In genomic region chr10:73629165-73629564, GRCh38 we compare ENCODE assay signal across 21 cellular contexts. TPM values are rescaled to one million over a fixed set of nuclear protein-coding genes. Genes with fewer than 3 reads are reported as not detected.
A peak's percentile ranks its signal among the peaks of the same experiment; 100 is the strongest.
DNase-seq lines count a peak whose midpoint lies in the region; ATAC-seq, FAIRE-seq and TF ChIP-seq lines count a peak whose summit lies in the region.
"Had no signal": no experiment of that assay in that cellular context is flagged by ENCODE, and none has a peak within 500 bp of the region (broad histone marks: within the 10 kb centered on the region; RNA-seq: fewer than 3 reads in every experiment).

No MANE protein-coding gene starts in this region.

- no peak overlapping the region for H3K9ac ChIP-seq in H1 (replicated peaks in 1 of 4; ENCODE audit: extremely low read depth in 1 of 4, low read depth in 3 of 4, low read length in 3 of 4)
- H3K9ac ChIP-seq: GM23248 had no signal

- H2BK5ac ChIP-seq in H1 (ENCODE audit: low read depth, low read length) = no peak overlapping the region

- H2AFZ ChIP-seq in H1 (ENCODE audit: low read length) = no peak overlapping the region
- H2AFZ ChIP-seq: GM23248 had no signal

- H3K27me3 Mint-ChIP-seq in activated CD4-positive, alpha-beta memory T cell treated with anti-CD3 and anti-CD28 coated beads, Interleukin-2, amount 10 ng/mL, durations not matched to agents 7 days and 5 days = no peaks in the 10 kb centered on the region
- H3K27me3 Mint-ChIP-seq: CD4-positive, alpha-beta memory T cell had no signal

- no peak overlapping the region for H4K91ac ChIP-seq in H1 (replicated peaks; ENCODE audit: insufficient read length, low read length)

- H3K23ac ChIP-seq in H1 (ENCODE audit: insufficient read length) = no peak overlapping the region

- no peak overlapping the region for H2BK120ac ChIP-seq in H1 (replicated peaks; ENCODE audit: low read depth, low read length)

- no peak overlapping the region for H3K56ac ChIP-seq in H1 (replicated peaks; ENCODE audit: insufficient read length, low read depth, low read length)

- no peak overlapping the region for H3K4me2 ChIP-seq in H1 (ENCODE audit: insufficient read depth in 1 of 2, low read depth in 2 of 2, low read length in 2 of 2)

- no peak overlapping the region for H3K27ac Mint-ChIP-seq in activated CD4-positive, alpha-beta memory T cell treated with anti-CD3 and anti-CD28 coated beads, Interleukin-2, amount 10 ng/mL, durations not matched to agents 7 days and 5 days

- H3K27me3 ChIP-seq in H1 (replicated peaks in 1 of 4; ENCODE audit: control insufficient read depth in 3 of 4, extremely low read depth in 1 of 4, insufficient read depth in 3 of 4, low read length in 3 of 4) = no peaks in the 10 kb centered on the region
- no peaks in the 10 kb centered on the region for H3K27me3 ChIP-seq in gastrocnemius medialis

- peaks cover 5% of the 10 kb centered on the region; the same call in 1 of the 2 replicates for H3K79me1 ChIP-seq in H1 (ENCODE audit: low read depth, low read length)

- POLR2A ChIA-PET in H1 (lab: Charles Lee; ENCODE audit: partially characterized antibody) = interaction anchor here (0.6 to 1.0 kb wide), 2 partner anchors 10 to 116 kb away, joined by 3 read pairs; no protein-coding TSS in a partner anchor
- POLR2A ChIA-PET in activated CD4-positive, alpha-beta memory T cell treated with anti-CD3 and anti-CD28 coated beads, Interleukin-2, amount 10 ng/mL, durations not matched to agents 7 days and 5 days (lab: Charles Lee) = no interaction called here

- no peak overlapping the region for H2AK5ac ChIP-seq in H1 (ENCODE audit: low read depth, low read length)

- TF ChIP-seq RAD21 in Ishikawa (IDR thresholded peaks at IDR 0.05; ENCODE audit: low read depth) = no peak
- no peak for TF ChIP-seq RAD21 in H1 (IDR thresholded peaks at IDR 0.05 in 1 of 2, conservative IDR thresholded peaks at IDR 0.05 in 1 of 2; ENCODE audit: low read depth in 2 of 2, low read length in 2 of 2)

- H3K9me3 ChIP-seq in H1 (ENCODE audit: insufficient read depth in 2 of 2, low read depth in 1 of 2, low read length in 1 of 2) = no peaks in the 10 kb centered on the region
- no peaks in the 10 kb centered on the region for H3K9me3 ChIP-seq in gastrocnemius medialis

- no peaks in the 10 kb centered on the region for H3K36me3 ChIP-seq in H1 (ENCODE audit: control insufficient read depth in 2 of 4, insufficient read depth in 4 of 4, low read length in 3 of 4)
- peaks cover 0 to 31% of the 10 kb centered on the region in 2 donors for H3K36me3 ChIP-seq in gastrocnemius medialis

- DNase-seq in H1 (ENCODE audit: low read depth in 1 of 2, low spot score in 2 of 2) = no peak
- DNase-seq in gastrocnemius medialis = no peak
- DNase-seq in effector CD4-positive, alpha-beta T cell = no peak
- no peak for DNase-seq in RKO (ENCODE audit: low spot score)
- no peak for DNase-seq in GDM1 (lab: John Stamatoyannopoulos, UW)
- no peak for DNase-seq in activated CD4-positive, alpha-beta memory T cell treated with anti-CD3 and anti-CD28 coated beads, Interleukin-2, amount 10 ng/mL, durations not matched to agents 7 days and 5 days
- DNase-seq: C1 segment of cervical spinal cord; Calu3; CD4-positive, alpha-beta memory T cell; COR-L47; DMS53; DMS79 treated with DMSO at 0.1 percent for 48 hours; GM23248; H9 had no signal

- TF ChIP-seq EP300 in Ishikawa (IDR thresholded peaks at IDR 0.05; ENCODE audit: borderline replicate concordance) (no peak), H1 (IDR thresholded peaks at IDR 0.05; ENCODE audit: borderline replicate concordance in 1 of 2, low read depth in 2 of 2, low read length in 2 of 2) (no peak)

- H3K27ac ChIP-seq in H1 (ENCODE audit: low read depth, low read length) (no peak overlapping the region), gastrocnemius medialis (peak overlapping the region; percentile 41 to 96 (median 73))
- H3K27ac ChIP-seq: GM23248 had no signal

- in situ Hi-C loops in gastrocnemius medialis (cut with MboI; ENCODE audit: low sequenced_read_pairs in 4 of 4) = loop anchor here in 1 of 4 donors (25.0 kb wide), 1 partner anchor 367 kb away; the partner anchor contains the start of gene MRPS16

- H3K23me2 ChIP-seq in H1 (ENCODE audit: low read depth, low read length) = peaks cover 5% of the 10 kb centered on the region; the same call in 1 of the 2 replicates

- no peak overlapping the region for H3K18ac ChIP-seq in H1 (ENCODE audit: extremely low read depth, low read length)

- no peak overlapping the region for H2BK20ac ChIP-seq in H1 (ENCODE audit: low read length)

- no peak overlapping the region for H2BK15ac ChIP-seq in H1 (ENCODE audit: low read length)

- H4K5ac ChIP-seq in H1 (ENCODE audit: insufficient read length, low read depth, low read length) = no peak overlapping the region

- no peak for TF ChIP-seq CTCF in H1 (IDR thresholded peaks at IDR 0.05; ENCODE audit: control extremely low read depth in 1 of 3, insufficient read depth in 1 of 3, low read depth in 1 of 3, low read length in 3 of 3)
- TF ChIP-seq CTCF in gastrocnemius medialis (IDR thresholded peaks at IDR 0.05 in 4 of 5, conservative IDR thresholded peaks at IDR 0.05 in 1 of 5) = no peak

- no peak for FAIRE-seq in H1 (lab: Jason Lieb, UNC)
- FAIRE-seq: GM12892 had no signal

- H4K8ac ChIP-seq in H1 (ENCODE audit: extremely low read depth, insufficient read depth, low read length) = no peak overlapping the region

- H4K20me1 ChIP-seq in H1 (replicated peaks in 1 of 2; ENCODE audit: control insufficient read depth in 1 of 2, insufficient read depth in 2 of 2, low read length in 2 of 2) = no peaks in the 10 kb centered on the region

- peaks cover 0 to 14% of the 10 kb centered on the region in 2 experiments; a peak in 2 of 4 replicates for H3K79me2 ChIP-seq in H1 (ENCODE audit: control insufficient read depth in 1 of 2, insufficient read depth in 2 of 2, low read length in 2 of 2)

- peaks cover 0 to 3% (median 0%) of the 10 kb centered on the region in 4 experiments; a peak in 3 of 7 replicates for H3K4me1 ChIP-seq in H1 (replicated peaks in 1 of 4; ENCODE audit: control insufficient read depth in 3 of 4, insufficient read depth in 4 of 4, low read length in 3 of 4)
- peaks cover 17 to 24% of the 10 kb centered on the region in 2 donors for H3K4me1 ChIP-seq in gastrocnemius medialis

- no peak for TF ChIP-seq POLR2A in H1 (IDR thresholded peaks at IDR 0.05; ENCODE audit: control extremely low read depth in 1 of 2, low read depth in 2 of 2, low read length in 2 of 2)
- TF ChIP-seq POLR2A in gastrocnemius medialis (IDR thresholded peaks at IDR 0.05) = no peak

- peaks cover 27% of the 10 kb centered on the region for H3K4me1 Mint-ChIP-seq in activated CD4-positive, alpha-beta memory T cell treated with anti-CD3 and anti-CD28 coated beads, Interleukin-2, amount 10 ng/mL, durations not matched to agents 7 days and 5 days

- no peak overlapping the region for H2BK12ac ChIP-seq in H1 (ENCODE audit: low read depth, low read length)

- no peak overlapping the region for H3K14ac ChIP-seq in H1 (ENCODE audit: insufficient read length)

- intact Hi-C loops in gastrocnemius medialis (cut with DNase I; ENCODE audit: low total_unique reads) = no loop called here

- no peak for ATAC-seq in gastrocnemius medialis
- ATAC-seq: HCT116 had no signal

- H3K9me3 Mint-ChIP-seq in activated CD4-positive, alpha-beta memory T cell treated with anti-CD3 and anti-CD28 coated beads, Interleukin-2, amount 10 ng/mL, durations not matched to agents 7 days and 5 days = no peaks in the 10 kb centered on the region
- H3K9me3 Mint-ChIP-seq: CD4-positive, alpha-beta memory T cell; H9 had no signal

- WGBS in H1 (ENCODE audit: extremely low coverage in 1 of 2, insufficient coverage in 1 of 2, insufficient read length in 1 of 2, insufficient replicate concordance in 2 of 2, low coverage in 1 of 2, low lambda C conversion rate in 2 of 2, missing lambda C conversion rate in 1 of 2), 2 experiments = 82% methylated on average over 5 of the region's 5 CpGs; no CpG with 5 or more reads in 1 of the 2 experiments

- peaks cover 6% of the 10 kb centered on the region for H3K36me3 Mint-ChIP-seq in activated CD4-positive, alpha-beta memory T cell treated with anti-CD3 and anti-CD28 coated beads, Interleukin-2, amount 10 ng/mL, durations not matched to agents 7 days and 5 days (ENCODE audit: low read depth)
- H3K36me3 Mint-ChIP-seq: CD4-positive, alpha-beta memory T cell had no signal

- H3K4me3 Mint-ChIP-seq in activated CD4-positive, alpha-beta memory T cell treated with anti-CD3 and anti-CD28 coated beads, Interleukin-2, amount 10 ng/mL, durations not matched to agents 7 days and 5 days = no peak overlapping the region
- H3K4me3 Mint-ChIP-seq: CD4-positive, alpha-beta memory T cell; H9 had no signal

- H3K4me3 ChIP-seq in H1 (ENCODE audit: extremely low read depth in 1 of 4, insufficient read depth in 2 of 4, low read depth in 3 of 4, low read length in 4 of 4) (no peak overlapping the region), gastrocnemius medialis (no peak overlapping the region)
- H3K4me3 ChIP-seq: GM23248 had no signal

- CTCF ChIA-PET in H1 (lab: Charles Lee; ENCODE audit: partially characterized antibody) = interaction anchor here (0.6 to 6.8 kb wide), 5 partner anchors 9 to 100 kb away, joined by 3 to 29 read pairs (median 8); partner anchors contain the start of gene MYOZ1
- CTCF ChIA-PET in activated CD4-positive, alpha-beta memory T cell treated with anti-CD3 and anti-CD28 coated beads, Interleukin-2, amount 10 ng/mL, durations not matched to agents 7 days and 5 days (lab: Charles Lee) = interaction anchor here (2.6 kb wide), 1 partner anchor 14 kb away, joined by 8 read pairs; no protein-coding TSS in a partner anchor

- no peak overlapping the region for H3K4ac ChIP-seq in H1 (replicated peaks; ENCODE audit: insufficient read length, low read depth, low read length)

RNA-seq across cellular contexts. Expression of gene MYOZ1, which starts 12.1 kb away (rescaled TPM):
- total RNA-seq in H1 (2021; fragmentation: NEBNext Ultra II Directional; extraction: Animal tissue kit (Norgen Biotek cat#: 25700)) = 2.6 and 2.7 TPM in 2 replicates
- 3.0 and 3.3 TPM in 2 replicates for polyA plus RNA-seq in H1 (2011; rRNA removed)
- polyA plus RNA-seq in H1 (2011; cell fraction: cytosol; rRNA removed) = 3.5 TPM
- 2.5 TPM for polyA plus RNA-seq in H1 (2011; cell fraction: nucleus; rRNA removed)
- polyA plus RNA-seq in H1 (2012, experiment 1 of 2) = 2.6 to 4.3 TPM (median 3.8 TPM) in 4 replicates
- polyA plus RNA-seq in H1 (2012, experiment 2 of 2) = 5.2 TPM
- 1.2 TPM for polyA plus RNA-seq in H1 (2013, experiment 1 of 2)
- polyA plus RNA-seq in H1 (2013, experiment 2 of 2) = 1.6 TPM
- polyA minus RNA-seq in H1 (2011; rRNA and poly(A)+ RNA removed) = 1.4 and 2.0 TPM in 2 replicates
- not detected for polyA minus RNA-seq in H1 (2011; cell fraction: cytosol; rRNA and poly(A)+ RNA removed)
- polyA minus RNA-seq in H1 (2011; cell fraction: nucleus; rRNA and poly(A)+ RNA removed) = 0.70 TPM
- total RNA-seq in gastrocnemius medialis = 1,000 to 10,000 TPM in 2 of 4 donors, 100 to 1,000 TPM in 2; 560 to 1,364 (median 992) TPM
- not detected for total RNA-seq in activated CD4-positive, alpha-beta memory T cell treated with anti-CD3 and anti-CD28 coated beads, Interleukin-2, amount 10 ng/mL, durations not matched to agents 7 days and 5 days
- total RNA-seq: A172; Calu3; CD4-positive, alpha-beta memory T cell; Daoy had no signal
- polyA plus RNA-seq: CD4-positive, alpha-beta memory T cell had no signal

RNA-seq across cellular contexts. Expression of gene SYNPO2L, which starts 26.7 kb away (rescaled TPM):
- 0.11 and 0.19 TPM in 2 replicates for total RNA-seq in H1 (2021; fragmentation: NEBNext Ultra II Directional; extraction: Animal tissue kit (Norgen Biotek cat#: 25700))
- polyA plus RNA-seq in H1 (2011; rRNA removed) = 0.05 and 0.06 TPM in 2 replicates
- 0.06 TPM for polyA plus RNA-seq in H1 (2011; cell fraction: cytosol; rRNA removed)
- polyA plus RNA-seq in H1 (2011; cell fraction: nucleus; rRNA removed) = 0.31 TPM
- polyA plus RNA-seq in H1 (2012, experiment 1 of 2) = 0.19 to 0.51 TPM (median 0.31 TPM) in 4 replicates
- 0.05 TPM for polyA plus RNA-seq in H1 (2012, experiment 2 of 2)
- polyA plus RNA-seq in H1 (2013, experiment 1 of 2) = 0.10 TPM
- polyA plus RNA-seq in H1 (2013, experiment 2 of 2) = 0.06 TPM
- polyA minus RNA-seq in H1 (2011; rRNA and poly(A)+ RNA removed) = 0.34 and 0.47 TPM in 2 replicates
- polyA minus RNA-seq in H1 (2011; cell fraction: cytosol; rRNA and poly(A)+ RNA removed) = 0.44 TPM
- polyA minus RNA-seq in H1 (2011; cell fraction: nucleus; rRNA and poly(A)+ RNA removed) = 0.70 TPM
- total RNA-seq in gastrocnemius medialis = 100 to 1,000 TPM in 1 of 4 donors, 10 to 100 TPM in 3; 26.8 to 117 (median 46.8) TPM
- total RNA-seq in activated CD4-positive, alpha-beta memory T cell treated with anti-CD3 and anti-CD28 coated beads, Interleukin-2, amount 10 ng/mL, durations not matched to agents 7 days and 5 days = not detected
- total RNA-seq: A172; Calu3; CD4-positive, alpha-beta memory T cell; Daoy; G401; H4 had no signal
- polyA plus RNA-seq: CD4-positive, alpha-beta memory T cell had no signal

RNA-seq across cellular contexts. Expression of gene USP54, which starts 38.0 kb away (rescaled TPM):
- total RNA-seq in H1 (2021; fragmentation: NEBNext Ultra II Directional; extraction: Animal tissue kit (Norgen Biotek cat#: 25700)) = 56.6 and 65.6 TPM in 2 replicates
- 31.0 and 46.2 TPM in 2 replicates for polyA plus RNA-seq in H1 (2011; rRNA removed)
- polyA plus RNA-seq in H1 (2011; cell fraction: cytosol; rRNA removed) = 39.5 TPM
- 43.5 TPM for polyA plus RNA-seq in H1 (2011; cell fraction: nucleus; rRNA removed)
- polyA plus RNA-seq in H1 (2012, experiment 1 of 2) = 34.8 to 42.8 TPM (median 37.9 TPM) in 4 replicates
- 2.9 TPM for polyA plus RNA-seq in H1 (2012, experiment 2 of 2)
- 18.5 TPM for polyA plus RNA-seq in H1 (2013, experiment 1 of 2)
- polyA plus RNA-seq in H1 (2013, experiment 2 of 2) = 17.3 TPM
- polyA minus RNA-seq in H1 (2011; rRNA and poly(A)+ RNA removed) = 108 and 171 TPM in 2 replicates
- polyA minus RNA-seq in H1 (2011; cell fraction: cytosol; rRNA and poly(A)+ RNA removed) = 41.7 TPM
- polyA minus RNA-seq in H1 (2011; cell fraction: nucleus; rRNA and poly(A)+ RNA removed) = 64.5 TPM
- total RNA-seq in gastrocnemius medialis = 100 to 1,000 TPM in 3 of 4 donors, 10 to 100 TPM in 1; 89.8 to 276 (median 154) TPM
- total RNA-seq in activated CD4-positive, alpha-beta memory T cell treated with anti-CD3 and anti-CD28 coated beads, Interleukin-2, amount 10 ng/mL, durations not matched to agents 7 days and 5 days = 1 to 10 TPM; 3.0 to 3.4 TPM

Comparison
In these comparisons a context has a peak if more than half of its experiments do, and no peak if none do; other contexts are left out.
1. RNA of gene MYOZ1, which starts 12.1 kb away (total RNA-seq): 560 to 1,364 TPM in gastrocnemius medialis; 2.6 to 2.7 TPM in H1 and not detected in activated CD4-positive, alpha-beta memory T cell treated with anti-CD3 and anti-CD28 coated beads, Interleukin-2, amount 10 ng/mL, durations not matched to agents 7 days and 5 days; every median in the first group is over 100 times any median in the second.
2. RNA of gene SYNPO2L, which starts 26.7 kb away (total RNA-seq): 26.8 to 117 TPM in gastrocnemius medialis; 0.11 to 0.19 TPM in H1 and not detected in activated CD4-positive, alpha-beta memory T cell treated with anti-CD3 and anti-CD28 coated beads, Interleukin-2, amount 10 ng/mL, durations not matched to agents 7 days and 5 days; every median in the first group is over 10 times any median in the second.
3. RNA of gene USP54, which starts 38.0 kb away (total RNA-seq): 89.8 to 276 TPM in gastrocnemius medialis and 56.6 to 65.6 TPM in H1; 3.0 to 3.4 TPM in activated CD4-positive, alpha-beta memory T cell treated with anti-CD3 and anti-CD28 coated beads, Interleukin-2, amount 10 ng/mL, durations not matched to agents 7 days and 5 days; every median in the first group is over 10 times any median in the second.